ENCODE assay signal across 11 cellular contexts in genomic region chr2:237603049-237603717, GRCh38. TPM values are rescaled to one million over a fixed set of nuclear protein-coding genes. Genes with fewer than 3 reads are reported as not detected.
DNase-seq lines count a peak whose midpoint lies in the region; ATAC-seq and TF ChIP-seq lines count a peak whose summit lies in the region.
"Had no signal": no experiment of that assay in that cellular context is flagged by ENCODE, and none has a peak within 500 bp of the region (broad histone marks: within the 10 kb centered on the region; RNA-seq: fewer than 3 reads in every experiment).

No MANE protein-coding gene starts in this region.

- no peaks in the 10 kb centered on the region for H3K36me3 Mint-ChIP-seq in CD4-positive, CD25-positive, alpha-beta regulatory T cell
- H3K36me3 Mint-ChIP-seq in nephron progenitor cell (ENCODE audit: low read depth) = no peaks in the 10 kb centered on the region

- TF ChIP-seq POLR2A in tibial nerve (IDR thresholded peaks at IDR 0.05) = no peak
- no peak for TF ChIP-seq POLR2A in erythroblast (IDR thresholded peaks at IDR 0.05; ENCODE audit: low read length)

- DNase-seq in CD4-positive, CD25-positive, alpha-beta regulatory T cell = no peak
- DNase-seq in brain microvascular endothelial cell (no peak), nephron progenitor cell (no peak), tibial nerve (ENCODE audit: low spot score in 2 of 2) (no peak), erythroblast (lab: John Stamatoyannopoulos, UW) (no peak)
- DNase-seq: OCI-M1 had no signal

- in situ Hi-C loops in brain microvascular endothelial cell (cut with HindIII; ENCODE audit: low pct_ligation_motif_present, low sequenced_read_pairs) = no loop called here

- H3K4me1 Mint-ChIP-seq in CD4-positive, CD25-positive, alpha-beta regulatory T cell = peaks cover 5 to 27% (median 13%) of the 10 kb centered on the region in 4 donors
- H3K4me1 Mint-ChIP-seq in nephron progenitor cell = peaks cover 59% of the 10 kb centered on the region

- H3K4me3 Mint-ChIP-seq in CD4-positive, CD25-positive, alpha-beta regulatory T cell = peak overlapping the region; percentile 26 to 85 (median 63)
- H3K4me3 Mint-ChIP-seq in nephron progenitor cell = no peak overlapping the region

- no peaks in the 10 kb centered on the region for H3K79me2 ChIP-seq in Loucy (ENCODE audit: insufficient read depth, low read length)

- no peaks in the 10 kb centered on the region for H3K9me3 Mint-ChIP-seq in CD4-positive, CD25-positive, alpha-beta regulatory T cell
- peaks cover 26% of the 10 kb centered on the region for H3K9me3 Mint-ChIP-seq in nephron progenitor cell

- peak overlapping the region; percentile 68 for H3K4me2 ChIP-seq in Loucy (ENCODE audit: low read depth, low read length, poor library complexity, severe bottlenecking)

- no peaks in the 10 kb centered on the region for H3K9me2 ChIP-seq in Loucy (replicated peaks; ENCODE audit: low read depth, low read length)

- peak overlapping the region; percentile 61 for H3K9ac ChIP-seq in Loucy (ENCODE audit: low read depth, low read length, poor library complexity, severe bottlenecking)

- TF ChIP-seq CTCF in Loucy (conservative IDR thresholded peaks at IDR 0.05; ENCODE audit: low read length) = no peak
- TF ChIP-seq CTCF in brain microvascular endothelial cell (IDR thresholded peaks at IDR 0.05; ENCODE audit: low read depth, low read length, missing control alignments) = no peak
- no peak for TF ChIP-seq CTCF in nephron progenitor cell (IDR thresholded peaks at IDR 0.05)
- TF ChIP-seq CTCF in tibial nerve (IDR thresholded peaks at IDR 0.05) = no peak

- peak overlapping the region; percentile 56 for H3K4me3 ChIP-seq in CD4-positive, CD25-positive, alpha-beta regulatory T cell (ENCODE audit: low read depth, low read length)
- H3K4me3 ChIP-seq in Loucy (ENCODE audit: low read length, poor library complexity, severe bottlenecking) (peak overlapping the region; percentile 62), brain microvascular endothelial cell (ENCODE audit: low read depth, low read length) (no peak overlapping the region), tibial nerve (peak overlapping the region in 1 of 4 donors; percentile 19)

- no peaks in the 10 kb centered on the region for H3K36me3 ChIP-seq in CD4-positive, CD25-positive, alpha-beta regulatory T cell (ENCODE audit: control insufficient read depth, insufficient read depth, low read length)
- H3K36me3 ChIP-seq in Loucy (ENCODE audit: insufficient read depth, low read length) (no peaks in the 10 kb centered on the region), brain microvascular endothelial cell (replicated peaks) (no peaks in the 10 kb centered on the region), tibial nerve (no peaks in the 10 kb centered on the region)

- peaks cover under 1% of the 10 kb centered on the region for H3K27me3 Mint-ChIP-seq in CD4-positive, CD25-positive, alpha-beta regulatory T cell
- H3K27me3 Mint-ChIP-seq in nephron progenitor cell (ENCODE audit: low read depth, poor library complexity) = peaks cover 22% of the 10 kb centered on the region

- H4K20me1 ChIP-seq in Loucy (ENCODE audit: insufficient read depth, low read length, poor library complexity, severe bottlenecking) = no peaks in the 10 kb centered on the region

- 0 out of 2 replicates have a peak overlapping the region, but pooled peaks have one; percentile 9 for H2AFZ ChIP-seq in Loucy (ENCODE audit: low read length)

- H3K27ac Mint-ChIP-seq in CD4-positive, CD25-positive, alpha-beta regulatory T cell = peak overlapping the region; percentile 90 to 95 (median 93)
- H3K27ac Mint-ChIP-seq in nephron progenitor cell = peak overlapping the region; percentile 76

- no peaks in the 10 kb centered on the region for H3K27me3 ChIP-seq in CD4-positive, CD25-positive, alpha-beta regulatory T cell (ENCODE audit: control insufficient read depth, insufficient read depth, low read length)
- H3K27me3 ChIP-seq in Loucy (ENCODE audit: insufficient read depth, low read length, poor library complexity, severe bottlenecking) (no peaks in the 10 kb centered on the region), brain microvascular endothelial cell (replicated peaks) (no peaks in the 10 kb centered on the region), tibial nerve (no peaks in the 10 kb centered on the region)

- no peaks in the 10 kb centered on the region for H3K9me3 ChIP-seq in CD4-positive, CD25-positive, alpha-beta regulatory T cell (ENCODE audit: control insufficient read depth in 2 of 2, low read length in 2 of 2)
- H3K9me3 ChIP-seq in Loucy (ENCODE audit: insufficient read depth, low read depth, low read length) (no peaks in the 10 kb centered on the region), tibial nerve (no peaks in the 10 kb centered on the region)

- no peaks in the 10 kb centered on the region for H3F3A ChIP-seq in Loucy (ENCODE audit: low read depth)

- TF ChIP-seq EP300 in tibial nerve (IDR thresholded peaks at IDR 0.05) = no peak

- H3K4me1 ChIP-seq in CD4-positive, CD25-positive, alpha-beta regulatory T cell (ENCODE audit: control insufficient read depth, insufficient read depth, low read length, poor library complexity, severe bottlenecking) = peaks cover 17% of the 10 kb centered on the region
- peaks cover 45% of the 10 kb centered on the region for H3K4me1 ChIP-seq in Loucy (ENCODE audit: insufficient read depth, low read length, poor library complexity, severe bottlenecking)
- peaks cover 0 to 21% (median 0%) of the 10 kb centered on the region in 4 donors for H3K4me1 ChIP-seq in tibial nerve

- no peak for ATAC-seq in CD4-positive, CD25-positive, alpha-beta regulatory T cell (ENCODE audit: low read depth in 2 of 2)
- ATAC-seq in HG03097 (IDR thresholded peaks at IDR 0.05; ENCODE audit: low FRiP score, unreplicated experiment) (no peak), HG03342 (IDR thresholded peaks at IDR 0.05; ENCODE audit: unreplicated experiment) (no peak)

- peak overlapping the region; percentile 72 for H3K27ac ChIP-seq in CD4-positive, CD25-positive, alpha-beta regulatory T cell (ENCODE audit: insufficient read depth, low read length, poor library complexity, severe bottlenecking)
- peak overlapping the region; percentile 82 for H3K27ac ChIP-seq in brain microvascular endothelial cell
- H3K27ac ChIP-seq in tibial nerve = peak overlapping the region in 2 of 4 donors; percentile 46 to 51

- WGBS in tibial nerve, 2 donors = 72 to 75% methylated on average over 13 of the region's 13 CpGs

RNA-seq across cellular contexts. Expression of gene RAB17, which starts 12.6 kb away (rescaled TPM):
- not detected for total RNA-seq in CD4-positive, CD25-positive, alpha-beta regulatory T cell
- polyA plus RNA-seq in CD4-positive, CD25-positive, alpha-beta regulatory T cell = not detected
- 1 to 10 TPM in 1 of 4 donors, under 1 TPM in 1, not detected in 2; 0.63 to 2.1 TPM for total RNA-seq in tibial nerve

RNA-seq across cellular contexts. Expression of gene LRRFIP1, which starts 24.2 kb away (rescaled TPM):
- total RNA-seq in CD4-positive, CD25-positive, alpha-beta regulatory T cell = 183 TPM
- polyA plus RNA-seq in CD4-positive, CD25-positive, alpha-beta regulatory T cell = 100 to 1,000 TPM in 1 of 4 donors, 10 to 100 TPM in 3; 69.4 to 107 (median 77.1) TPM
- total RNA-seq in tibial nerve = 10 to 100 TPM; 51.5 to 95.4 (median 65.6) TPM

RNA-seq across cellular contexts. Expression of gene PRLH, which starts 36.8 kb away (rescaled TPM):
- not detected for total RNA-seq in CD4-positive, CD25-positive, alpha-beta regulatory T cell
- polyA plus RNA-seq in CD4-positive, CD25-positive, alpha-beta regulatory T cell = not detected
- not detected for total RNA-seq in tibial nerve
- total RNA-seq: mucosa of gallbladder, urinary bladder had no signal
- polyA plus RNA-seq: urinary bladder had no signal
